ENCODE assay signal across 1 cellular context in genomic region chr1:78385744-78386462, GRCh38.
TF ChIP-seq lines count a peak whose summit lies in the region.

No MANE protein-coding gene starts in this region.

TF ChIP-seq in SK-N-SH, 30 proteins besides CTCF, POLR2A, EP300 and RAD21 (continued from another document):
- TF ChIP-seq USF2 (IDR thresholded peaks at IDR 0.05; ENCODE audit: borderline replicate concordance, low read depth, low read length) (no peak), MXI1 (IDR thresholded peaks at IDR 0.05; ENCODE audit: low read depth, low read length) (no peak), TEAD4 (IDR thresholded peaks at IDR 0.05; ENCODE audit: borderline replicate concordance, insufficient read depth) (no peak), NRF1 (IDR thresholded peaks at IDR 0.05; ENCODE audit: low read depth, low read length) (no peak), GABPA (IDR thresholded peaks at IDR 0.05; ENCODE audit: low read depth) (no peak), GATA2 (CRISPR knock-in tag; IDR thresholded peaks at IDR 0.05) (no peak), EZH2phosphoT487 (IDR thresholded peaks at IDR 0.05; ENCODE audit: borderline replicate concordance, low read depth) (no peak), JUND (IDR thresholded peaks at IDR 0.05) (no peak), RFX5 (IDR thresholded peaks at IDR 0.05; ENCODE audit: low read length) (no peak)
- TF ChIP-seq, protein P1, sequence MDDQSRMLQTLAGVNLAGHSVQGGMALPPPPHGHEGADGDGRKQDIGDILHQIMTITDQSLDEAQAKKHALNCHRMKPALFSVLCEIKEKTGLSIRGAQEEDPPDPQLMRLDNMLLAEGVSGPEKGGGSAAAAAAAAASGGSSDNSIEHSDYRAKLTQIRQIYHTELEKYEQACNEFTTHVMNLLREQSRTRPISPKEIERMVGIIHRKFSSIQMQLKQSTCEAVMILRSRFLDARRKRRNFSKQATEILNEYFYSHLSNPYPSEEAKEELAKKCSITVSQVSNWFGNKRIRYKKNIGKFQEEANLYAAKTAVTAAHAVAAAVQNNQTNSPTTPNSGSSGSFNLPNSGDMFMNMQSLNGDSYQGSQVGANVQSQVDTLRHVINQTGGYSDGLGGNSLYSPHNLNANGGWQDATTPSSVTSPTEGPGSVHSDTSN (IDR thresholded peaks at IDR 0.05), result no peak
TF ChIP-seq in SK-N-SH: peak in this region for 0.
